30 cellular contexts compared by ENCODE assay signal in genomic region chr14:50534998-50535397, GRCh38.
"Had no signal": no experiment of that assay in that cellular context is flagged by ENCODE, and none has a peak within 500 bp of the region (broad histone marks: within the 10 kb centered on the region; RNA-seq: fewer than 3 reads in every experiment).

No MANE protein-coding gene starts in this region.

- H3K27ac ChIP-seq: brain microvascular endothelial cell, SJCRH30, SK-N-MC, WERI-Rb-1 had no signal

- H3K4me3 ChIP-seq: SJCRH30, SK-N-MC had no signal

- H3K27me3 ChIP-seq: brain microvascular endothelial cell, SJCRH30 had no signal

- H3K36me3 ChIP-seq: SJCRH30 had no signal

- DNase-seq: activated CD4-positive, alpha-beta memory T cell treated with anti-CD3 and anti-CD28 coated beads, Interleukin-2, amount 10 ng/mL, durations not matched to agents 7 days and 5 days; activated CD4-positive, alpha-beta T cell treated with anti-CD3 and anti-CD28 coated beads for 1 hour; activated CD4-positive, alpha-beta T cell treated with anti-CD3 and anti-CD28 coated beads for 48 hours; activated CD4-positive, CD25-positive, alpha-beta regulatory T cell; activated CD8-positive, alpha-beta memory T cell treated with anti-CD3 and anti-CD28 coated beads for 24 hours; activated CD8-positive, alpha-beta memory T cell treated with anti-CD3 and anti-CD28 coated beads, Interleukin-2, amount 10 ng/mL, durations not matched to agents 7 days and 5 days; activated CD8-positive, alpha-beta memory T cell treated with anti-CD3 and anti-CD28 coated beads, Interleukin-2, amount 50 U/mL, for 48 hours; activated effector memory CD4-positive, alpha-beta T cell treated with Interleukin-2 at 50 U/mL for 16 hours; activated naive CD4-positive, alpha-beta T cell; activated naive CD4-positive, alpha-beta T cell treated with anti-CD3 and anti-CD28 coated beads, Interleukin-2, amount 50 U/mL, for 16 hours; activated naive CD8-positive, alpha-beta T cell treated with anti-CD3 and anti-CD28 coated beads for 36 hours; activated T-cell treated with anti-CD3 and anti-CD28 coated beads, Interleukin-2, amount 50 U/mL, for 48 hours; amniotic stem cell; aorta; brain microvascular endothelial cell; KG1; NCI-H1048; NCI-H1436 treated with DMSO at 0.1 percent for 48 hours; NCI-H1694 treated with DMSO at 0.1 percent for 48 hours; NCI-H2029 treated with DMSO at 0.1 percent for 48 hours; NCI-H2107; NCI-H2171; NCI-H510A; NCI-H526; NCI-H748 treated with DMSO at 0.1 percent for 48 hours; NK-92 treated with Interleukin-12 subunit alpha and Interleukin-12 subunit beta, amount 100 ng/mL, for 24 hours; SHP77; SJCRH30; WERI-Rb-1 had no signal
